In genomic region chr9:93730643-93731042, GRCh38 we compare ENCODE assay signal across 29 cellular contexts.
"Had no signal": no experiment of that assay in that cellular context is flagged by ENCODE, and none has a peak within 500 bp of the region (broad histone marks: within the 10 kb centered on the region; RNA-seq: fewer than 3 reads in every experiment).

No MANE protein-coding gene starts in this region.

- H3K27ac ChIP-seq: ascending aorta, breast epithelium, cardiac muscle cell, coronary artery, dorsolateral prefrontal cortex, VCaP had no signal

- H3K27me3 ChIP-seq: ascending aorta, cardiac muscle cell had no signal

- H3K4me1 ChIP-seq: ascending aorta, breast epithelium had no signal

- H3K36me3 ChIP-seq: ascending aorta, breast epithelium, cardiac muscle cell had no signal

- H3K36me3 Mint-ChIP-seq: brain had no signal

- ATAC-seq: activated CD8-positive, alpha-beta T cell treated with anti-CD3 and anti-CD28 coated beads for 36 hours; activated T-cell treated with anti-CD3 and anti-CD28 coated beads, Interleukin-2, amount 50 U/mL, for 4 hours; activated T-helper 17 cell treated with anti-CD3 and anti-CD28 coated beads, Interleukin-2, amount 50 U/mL, for 72 hours; esophagus mucosa; WTC11 had no signal

- H3K4me1 Mint-ChIP-seq: activated CD4-positive, alpha-beta T cell treated with anti-CD3 and anti-CD28 coated beads, Interleukin-2, amount 10 ng/mL, durations not matched to agents 7 days and 5 days; activated naive CD8-positive, alpha-beta T cell treated with anti-CD3 and anti-CD28 coated beads, Interleukin-2, amount 10 ng/mL, durations not matched to agents 7 days and 5 days; activated T-helper 17 cell treated with anti-CD3 and anti-CD28 coated beads, Interleukin-2, amount 50 U/mL, for 72 hours; brain; endodermal cell; WTC11 had no signal

- DNase-seq: activated CD4-positive, alpha-beta T cell treated with anti-CD3 and anti-CD28 coated beads for 1 hour; activated CD4-positive, alpha-beta T cell treated with anti-CD3 and anti-CD28 coated beads for 4 hours; activated CD4-positive, alpha-beta T cell treated with anti-CD3 and anti-CD28 coated beads, Interleukin-2, amount 10 ng/mL, durations not matched to agents 7 days and 5 days; activated CD4-positive, alpha-beta T cell treated with anti-CD3 and anti-CD28 coated beads, Interleukin-2, amount 50 U/mL, for 4 hours; activated CD8-positive, alpha-beta memory T cell treated with anti-CD3 and anti-CD28 coated beads for 24 hours; activated CD8-positive, alpha-beta T cell treated with anti-CD3 and anti-CD28 coated beads for 36 hours; activated effector memory CD4-positive, alpha-beta T cell treated with Interleukin-2 at 50 U/mL for 16 hours; activated gamma-delta T cell treated with Interleukin-2 at 50 U/mL for 16 hours; activated naive CD4-positive, alpha-beta T cell treated with anti-CD3 and anti-CD28 coated beads, Interleukin-2, amount 50 U/mL, for 16 hours; activated naive CD4-positive, alpha-beta T cell treated with Interleukin-2 at 50 U/mL for 16 hours; activated naive CD8-positive, alpha-beta T cell treated with anti-CD3 and anti-CD28 coated beads, Interleukin-2, amount 10 ng/mL, durations not matched to agents 7 days and 5 days; activated T-cell treated with anti-CD3 and anti-CD28 coated beads, Interleukin-2, amount 50 U/mL, for 4 hours; central memory CD4-positive, alpha-beta T cell; dorsolateral prefrontal cortex; effector memory CD4-positive, alpha-beta T cell; endodermal cell; foreskin fibroblast; head of caudate nucleus; T-helper 2 cell had no signal

- H3K27ac Mint-ChIP-seq: activated CD4-positive, alpha-beta T cell treated with anti-CD3 and anti-CD28 coated beads, Interleukin-2, amount 10 ng/mL, durations not matched to agents 7 days and 5 days; activated CD8-positive, alpha-beta T cell treated with anti-CD3 and anti-CD28 coated beads for 36 hours; activated naive CD8-positive, alpha-beta T cell treated with anti-CD3 and anti-CD28 coated beads, Interleukin-2, amount 10 ng/mL, durations not matched to agents 7 days and 5 days; activated T-helper 17 cell treated with anti-CD3 and anti-CD28 coated beads, Interleukin-2, amount 50 U/mL, for 72 hours; brain; dendritic cell treated with granulocyte-macrophage colony-stimulating factor and Interleukin-4, amounts not matched to agents 40 ng/mL and 50 ng/mL, for 4 days; endodermal cell; WTC11 had no signal

- H3K4me3 Mint-ChIP-seq: activated CD4-positive, alpha-beta T cell treated with anti-CD3 and anti-CD28 coated beads, Interleukin-2, amount 10 ng/mL, durations not matched to agents 7 days and 5 days; activated CD8-positive, alpha-beta T cell treated with anti-CD3 and anti-CD28 coated beads for 36 hours; activated naive CD8-positive, alpha-beta T cell treated with anti-CD3 and anti-CD28 coated beads, Interleukin-2, amount 10 ng/mL, durations not matched to agents 7 days and 5 days; activated T-cell treated with anti-CD3 and anti-CD28 coated beads, Interleukin-2, amount 50 U/mL, for 4 hours; activated T-helper 17 cell treated with anti-CD3 and anti-CD28 coated beads, Interleukin-2, amount 50 U/mL, for 72 hours; brain; dendritic cell treated with granulocyte-macrophage colony-stimulating factor and Interleukin-4, amounts not matched to agents 40 ng/mL and 50 ng/mL, for 4 days; endodermal cell; WTC11 had no signal

- H3K4me3 ChIP-seq: ascending aorta, breast epithelium, cardiac muscle cell, coronary artery, dorsolateral prefrontal cortex had no signal
